Comparison of ENCODE assay signal across 23 cellular contexts in the genomic region with DNA sequence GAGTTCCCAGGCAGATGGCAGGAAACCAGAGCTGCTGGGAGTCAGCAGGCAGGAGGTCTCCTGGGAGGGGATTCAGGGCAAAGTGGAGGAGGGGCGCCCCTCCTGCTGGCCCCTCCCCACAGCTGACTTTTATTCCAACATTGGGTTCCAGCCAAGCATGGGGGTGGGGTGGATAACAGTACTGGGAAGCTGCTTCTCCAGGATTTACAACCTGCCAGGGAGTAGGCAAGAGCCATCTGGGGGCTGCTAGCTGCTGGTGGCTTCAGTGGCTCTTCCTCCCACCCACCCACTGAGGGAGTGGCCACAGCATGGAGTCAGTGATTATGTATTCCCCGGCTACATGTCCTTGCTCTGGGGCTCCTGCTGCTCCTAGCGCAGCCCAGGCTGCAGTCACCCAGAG. TPM values are rescaled to one million over a fixed set of nuclear protein-coding genes. Genes with fewer than 3 reads are reported as not detected.
DNase-seq lines count a peak whose midpoint lies in the region; ATAC-seq, FAIRE-seq and TF ChIP-seq lines count a peak whose summit lies in the region.
"Had no signal": no experiment of that assay in that cellular context is flagged by ENCODE, and none has a peak within 500 bp of the region (broad histone marks: within the 10 kb centered on the region; RNA-seq: fewer than 3 reads in every experiment).

No MANE protein-coding gene starts in this region.

- DNase-seq in DMS79 treated with DMSO at 0.1 percent for 48 hours (lab: John Stamatoyannopoulos, UW) (peak; percentile 71), NCI-H1694 (lab: John Stamatoyannopoulos, UW) (peak; percentile 98), SK-N-MC (ENCODE audit: low read depth, low spot score) (peak; percentile 35), nephron progenitor cell (peak; percentile 78), sigmoid colon (no peak), urothelium cell line (ENCODE audit: low spot score) (no peak)
- DNase-seq in stimulated activated CD4-positive, alpha-beta T cell treated with anti-CD3 and anti-CD28 coated beads, Interleukin-4, amount 100 ng/mL, for 4 hours, result no peak
- DNase-seq: activated effector memory CD4-positive, alpha-beta T cell treated with anti-CD3 and anti-CD28 coated beads, Interleukin-2, amount 50 U/mL, for 16 hours; HCEC 1CT; kidney; NCI-H2081; pancreas; small intestine; stimulated activated naive CD4-positive, alpha-beta T cell had no signal

- no peaks in the 10 kb centered on the region for H3K9me3 Mint-ChIP-seq in nephron progenitor cell
- H3K9me3 Mint-ChIP-seq: type B pancreatic cell had no signal

- H3K9me3 ChIP-seq in SK-N-MC (ENCODE audit: low read depth, low read length) (no peaks in the 10 kb centered on the region), sigmoid colon (no peaks in the 10 kb centered on the region)
- H3K9me3 ChIP-seq: ascending aorta, pancreas had no signal

- no peaks in the 10 kb centered on the region for H3K4me1 ChIP-seq in sigmoid colon
- H3K4me1 ChIP-seq: ascending aorta, pancreas had no signal

- WGBS in sigmoid colon, 2 donors, result 10 to 14% methylated on average over 3 of the region's 3 CpGs

- H3K4me3 Mint-ChIP-seq in nephron progenitor cell, result peak overlapping the region; percentile 60
- H3K4me3 Mint-ChIP-seq: type B pancreatic cell had no signal

- no peaks in the 10 kb centered on the region for H3K36me3 ChIP-seq in SK-N-MC (ENCODE audit: insufficient read depth, low read length)
- H3K36me3 ChIP-seq in sigmoid colon, result no peaks in the 10 kb centered on the region
- H3K36me3 ChIP-seq: ascending aorta, pancreas had no signal

- intact Hi-C loops in sigmoid colon (cut with DNase I), result no loop called here

- no peak overlapping the region for H3K9ac ChIP-seq in SK-N-MC (ENCODE audit: insufficient read length)
- H3K9ac ChIP-seq: KMS-11 had no signal

- no peak overlapping the region for H3K27ac Mint-ChIP-seq in nephron progenitor cell

- ATAC-seq in HG03354 (IDR thresholded peaks at IDR 0.05; ENCODE audit: poor library complexity, severe bottlenecking, unreplicated experiment), result no peak
- ATAC-seq: pancreas had no signal

- H3K36me3 Mint-ChIP-seq in nephron progenitor cell (ENCODE audit: low read depth), result no peaks in the 10 kb centered on the region
- H3K36me3 Mint-ChIP-seq: type B pancreatic cell had no signal

- TF ChIP-seq POLR2A in sigmoid colon (IDR thresholded peaks at IDR 0.05), result no peak

- FAIRE-seq in urothelium cell line (lab: Jason Lieb, UNC), result no peak
- FAIRE-seq: colon, kidney, pancreas, small intestine had no signal

- peaks cover 0 to 77% (median 5%) of the 10 kb centered on the region in 3 donors for H3K27me3 ChIP-seq in sigmoid colon
- H3K27me3 ChIP-seq: ascending aorta, pancreas had no signal

- TF ChIP-seq EP300 in sigmoid colon (IDR thresholded peaks at IDR 0.05), result no peak

- H3K4me1 Mint-ChIP-seq in nephron progenitor cell, result peaks cover 55% of the 10 kb centered on the region

- H3K27ac ChIP-seq in SK-N-MC, result no peak overlapping the region
- no peak overlapping the region for H3K27ac ChIP-seq in sigmoid colon
- H3K27ac ChIP-seq: ascending aorta, epithelial cell of prostate, KMS-11, pancreas, VCaP had no signal

- H3K4me3 ChIP-seq in SK-N-MC, result peak overlapping the region; percentile 55
- H3K4me3 ChIP-seq in sigmoid colon, result no peak overlapping the region
- H3K4me3 ChIP-seq: ascending aorta, pancreas had no signal

- TF ChIP-seq CTCF in nephron progenitor cell (IDR thresholded peaks at IDR 0.05), result no peak
- TF ChIP-seq CTCF in sigmoid colon (IDR thresholded peaks at IDR 0.05), result no peak

- peaks cover 82% of the 10 kb centered on the region for H3K27me3 Mint-ChIP-seq in nephron progenitor cell (ENCODE audit: low read depth, poor library complexity)

RNA-seq across cellular contexts. Expression of gene TMEM132E, which starts 36.8 kb away (rescaled TPM):
- not detected for total RNA-seq in sigmoid colon
- polyA plus RNA-seq in sigmoid colon, result under 1 TPM in 1 of 3 donors, not detected in 2; 0.10 TPM
- total RNA-seq: ascending aorta, glomerular endothelial cell, mononuclear cell had no signal

Comparison
In these comparisons a context has a peak if more than half of its experiments do, and no peak if none do; other contexts are left out.
1. DNase-seq: peak in DMS79 treated with DMSO at 0.1 percent for 48 hours (single experiment), NCI-H1694 (single experiment), SK-N-MC (single experiment) and nephron progenitor cell (single experiment); none in stimulated activated CD4-positive, alpha-beta T cell treated with anti-CD3 and anti-CD28 coated beads, Interleukin-4, amount 100 ng/mL, for 4 hours (0 of 2), sigmoid colon (single experiment) and urothelium cell line (single experiment).